In genomic region chr3:98807011-98807410, GRCh38 we compare ENCODE assay signal across 18 cellular contexts. TPM values are rescaled to one million over a fixed set of nuclear protein-coding genes. Genes with fewer than 3 reads are reported as not detected.
"Had no signal": no experiment of that assay in that cellular context is flagged by ENCODE, and none has a peak within 500 bp of the region (broad histone marks: within the 10 kb centered on the region; RNA-seq: fewer than 3 reads in every experiment).

No MANE protein-coding gene starts in this region.

- H2AFZ ChIP-seq: parathyroid adenoma had no signal

- DNase-seq: activated CD4-positive, alpha-beta T cell treated with anti-CD3 and anti-CD28 coated beads for 1 hour; activated CD4-positive, alpha-beta T cell treated with anti-CD3 and anti-CD28 coated beads, Interleukin-2, amount 50 U/mL, for 48 hours; activated naive CD4-positive, alpha-beta T cell treated with anti-CD3 and anti-CD28 coated beads, Interleukin-2, amount 50 U/mL, for 16 hours; cerebellar nuclear complex; effector memory CD8-positive, alpha-beta T cell; erythroblast; kidney; left lung; naive thymus-derived CD8-positive, alpha-beta T cell; stimulated activated CD4-positive, alpha-beta T cell treated with anti-CD3 and anti-CD28 coated beads, Interleukin-2, amount 100 ng/mL, for 48 hours; transverse colon had no signal

- H3K27ac Mint-ChIP-seq: activated T-helper 17 cell treated with anti-CD3 and anti-CD28 coated beads, Interleukin-2, amount 50 U/mL, for 72 hours; brain; dendritic cell treated with granulocyte-macrophage colony-stimulating factor and Interleukin-4, amounts not matched to agents 40 ng/mL and 50 ng/mL, for 4 days; effector memory CD8-positive, alpha-beta T cell; naive thymus-derived CD8-positive, alpha-beta T cell; stimulated activated memory B cell treated with anti-CD40 and anti-IgM and Interleukin-4, amounts not matched to agents 10 μg/mL and 1 μg/mL and 100 μg/mL, for 72 hours had no signal

- H3K9me3 Mint-ChIP-seq: activated T-helper 17 cell treated with anti-CD3 and anti-CD28 coated beads, Interleukin-2, amount 50 U/mL, for 72 hours; dendritic cell treated with granulocyte-macrophage colony-stimulating factor and Interleukin-4, amounts not matched to agents 40 ng/mL and 50 ng/mL, for 4 days; effector memory CD8-positive, alpha-beta T cell; stimulated activated memory B cell treated with anti-CD40 and anti-IgM and Interleukin-4, amounts not matched to agents 10 μg/mL and 1 μg/mL and 100 μg/mL, for 72 hours had no signal

- H3K9ac ChIP-seq: parathyroid adenoma had no signal

- H3K4me3 ChIP-seq: left lung, transverse colon had no signal

- ATAC-seq: activated T-helper 17 cell treated with anti-CD3 and anti-CD28 coated beads, Interleukin-2, amount 50 U/mL, for 72 hours; effector memory CD8-positive, alpha-beta T cell; left lung; naive thymus-derived CD8-positive, alpha-beta T cell; stimulated activated memory B cell treated with anti-CD40 and anti-IgM and Interleukin-4, amounts not matched to agents 10 μg/mL and 1 μg/mL and 100 μg/mL, for 72 hours had no signal

- H3K79me2 ChIP-seq: parathyroid adenoma had no signal

- H3K9me3 ChIP-seq: left lung, transverse colon had no signal

- H3K27me3 ChIP-seq: left lung, transverse colon had no signal

- H3K4me1 ChIP-seq: parathyroid adenoma, transverse colon had no signal

- H3K4me3 Mint-ChIP-seq: activated T-helper 17 cell treated with anti-CD3 and anti-CD28 coated beads, Interleukin-2, amount 50 U/mL, for 72 hours; brain; dendritic cell treated with granulocyte-macrophage colony-stimulating factor and Interleukin-4, amounts not matched to agents 40 ng/mL and 50 ng/mL, for 4 days; effector memory CD8-positive, alpha-beta T cell; naive thymus-derived CD8-positive, alpha-beta T cell; stimulated activated memory B cell treated with anti-CD40 and anti-IgM and Interleukin-4, amounts not matched to agents 10 μg/mL and 1 μg/mL and 100 μg/mL, for 72 hours had no signal

- H3K4me1 Mint-ChIP-seq: activated T-helper 17 cell treated with anti-CD3 and anti-CD28 coated beads, Interleukin-2, amount 50 U/mL, for 72 hours; brain; naive thymus-derived CD8-positive, alpha-beta T cell; stimulated activated memory B cell treated with anti-CD40 and anti-IgM and Interleukin-4, amounts not matched to agents 10 μg/mL and 1 μg/mL and 100 μg/mL, for 72 hours had no signal

- H3K27ac ChIP-seq: left lung, parathyroid adenoma, transverse colon, VCaP had no signal

- H3K27me3 Mint-ChIP-seq: activated T-helper 17 cell treated with anti-CD3 and anti-CD28 coated beads, Interleukin-2, amount 50 U/mL, for 72 hours; brain; dendritic cell treated with granulocyte-macrophage colony-stimulating factor and Interleukin-4, amounts not matched to agents 40 ng/mL and 50 ng/mL, for 4 days; naive thymus-derived CD8-positive, alpha-beta T cell; stimulated activated memory B cell treated with anti-CD40 and anti-IgM and Interleukin-4, amounts not matched to agents 10 μg/mL and 1 μg/mL and 100 μg/mL, for 72 hours had no signal

RNA-seq across cellular contexts. Expression of gene ST3GAL6, which starts 43.9 kb away (rescaled TPM):
- total RNA-seq: activated T-helper 17 cell treated with anti-CD3 and anti-CD28 coated beads, Interleukin-2, amount 50 U/mL, for 72 hours; naive thymus-derived CD8-positive, alpha-beta T cell; T-helper 1 cell treated with Interleukin-12 subunit alpha and Interleukin-12 subunit beta and Interleukin-4 antibody, amounts not matched to agents 30 ng/mL and 1 ng/mL, for 36 hours had no signal
- polyA plus RNA-seq: naive thymus-derived CD8-positive, alpha-beta T cell had no signal
